20 cellular contexts compared by ENCODE assay signal in the genomic region with DNA sequence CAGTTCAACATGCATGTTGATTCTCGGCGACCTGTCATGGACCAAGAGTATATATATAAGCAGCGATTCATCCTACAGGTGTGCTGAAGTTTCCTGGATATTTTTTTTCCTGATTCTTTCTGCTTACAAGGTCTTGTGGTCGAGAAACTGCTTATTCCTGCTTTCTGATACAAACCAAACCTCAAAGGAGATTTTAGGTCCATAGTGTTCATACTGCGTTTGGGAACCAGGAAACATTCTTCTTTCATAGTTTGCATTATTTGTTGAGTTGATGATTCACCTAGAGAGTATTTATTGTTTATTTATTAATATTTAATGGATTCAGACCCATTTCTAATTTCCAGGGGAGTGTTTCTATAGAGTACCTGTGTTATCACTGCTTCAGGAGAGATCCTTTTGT.
"Had no signal": no experiment of that assay in that cellular context is flagged by ENCODE, and none has a peak within 500 bp of the region (broad histone marks: within the 10 kb centered on the region; RNA-seq: fewer than 3 reads in every experiment).

No MANE protein-coding gene starts in this region.

- H3K4me3 Mint-ChIP-seq: immature natural killer cell, mesothelial cell of epicardium, naive B cell had no signal

- H3K4me1 Mint-ChIP-seq: immature natural killer cell, mesothelial cell of epicardium, naive B cell had no signal

- H3K27ac Mint-ChIP-seq: immature natural killer cell, mesothelial cell of epicardium had no signal

- H3K9me3 Mint-ChIP-seq: immature natural killer cell, mesothelial cell of epicardium had no signal

- H3K36me3 Mint-ChIP-seq: immature natural killer cell, mesothelial cell of epicardium, naive B cell had no signal

- ATAC-seq: foreskin keratinocyte, gastroesophageal sphincter, heart left ventricle, left cardiac atrium, left lung, left ventricle myocardium superior, lower lobe of right lung, mucosa of descending colon had no signal

- DNase-seq: dermis blood vessel endothelial cell; dorsolateral prefrontal cortex; effector CD4-positive, alpha-beta T cell; effector memory CD4-positive, alpha-beta T cell; foreskin keratinocyte; heart left ventricle; hypothalamus; immature natural killer cell; islet precursor cell; kidney; kidney glomerular epithelial cell; left cardiac atrium; left lung; left ventricle myocardium superior; lower lobe of right lung; mesenchymal stem cell; mucosa of descending colon; naive B cell had no signal
